In the genomic region with DNA sequence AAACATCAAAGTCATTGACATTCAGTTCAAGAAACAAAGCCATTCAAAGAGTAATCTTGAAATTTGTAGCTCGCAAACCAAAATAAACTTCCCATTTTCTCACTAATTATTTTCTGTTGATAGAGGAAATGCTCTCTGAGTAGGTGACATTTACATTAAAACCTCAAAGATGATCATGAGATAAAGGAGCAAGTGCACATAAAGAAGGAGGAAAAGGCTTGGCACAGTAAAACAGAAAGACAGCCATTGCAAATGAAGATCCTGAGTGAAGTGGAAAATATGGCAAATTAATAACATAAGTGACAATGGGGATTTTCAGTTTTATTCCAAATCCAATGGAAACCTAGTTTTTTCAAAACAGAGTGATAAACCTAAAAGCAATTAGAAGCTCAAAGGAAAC, we compare ENCODE assay signal across 2 cellular contexts.
TF ChIP-seq lines count a peak whose summit lies in the region.

No MANE protein-coding gene starts in this region.

TF ChIP-seq in HCT116, 20 proteins besides CTCF, POLR2A, EP300 and RAD21:
- TF ChIP-seq, protein P1, sequence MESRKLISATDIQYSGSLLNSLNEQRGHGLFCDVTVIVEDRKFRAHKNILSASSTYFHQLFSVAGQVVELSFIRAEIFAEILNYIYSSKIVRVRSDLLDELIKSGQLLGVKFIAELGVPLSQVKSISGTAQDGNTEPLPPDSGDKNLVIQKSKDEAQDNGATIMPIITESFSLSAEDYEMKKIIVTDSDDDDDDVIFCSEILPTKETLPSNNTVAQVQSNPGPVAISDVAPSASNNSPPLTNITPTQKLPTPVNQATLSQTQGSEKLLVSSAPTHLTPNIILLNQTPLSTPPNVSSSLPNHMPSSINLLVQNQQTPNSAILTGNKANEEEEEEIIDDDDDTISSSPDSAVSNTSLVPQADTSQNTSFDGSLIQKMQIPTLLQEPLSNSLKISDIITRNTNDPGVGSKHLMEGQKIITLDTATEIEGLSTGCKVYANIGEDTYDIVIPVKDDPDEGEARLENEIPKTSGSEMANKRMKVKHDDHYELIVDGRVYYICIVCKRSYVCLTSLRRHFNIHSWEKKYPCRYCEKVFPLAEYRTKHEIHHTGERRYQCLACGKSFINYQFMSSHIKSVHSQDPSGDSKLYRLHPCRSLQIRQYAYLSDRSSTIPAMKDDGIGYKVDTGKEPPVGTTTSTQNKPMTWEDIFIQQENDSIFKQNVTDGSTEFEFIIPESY (IDR thresholded peaks at IDR 0.05; ENCODE audit: extremely low read depth, insufficient replicate concordance, low read length): no peak
- TF ChIP-seq EZH2 (IDR thresholded peaks at IDR 0.05): no peak
- no peak for TF ChIP-seq YY1 (IDR thresholded peaks at IDR 0.05; ENCODE audit: extremely low read depth, insufficient replicate concordance, low read depth, low read length)
- no peak for TF ChIP-seq FOSL1 (IDR thresholded peaks at IDR 0.05; ENCODE audit: low read depth)

TF ChIP-seq in SK-N-SH treated with all-trans-retinoic acid at 6 μM for 48 hours, 23 proteins besides CTCF, POLR2A, EP300 and RAD21:
- TF ChIP-seq, protein P2, sequence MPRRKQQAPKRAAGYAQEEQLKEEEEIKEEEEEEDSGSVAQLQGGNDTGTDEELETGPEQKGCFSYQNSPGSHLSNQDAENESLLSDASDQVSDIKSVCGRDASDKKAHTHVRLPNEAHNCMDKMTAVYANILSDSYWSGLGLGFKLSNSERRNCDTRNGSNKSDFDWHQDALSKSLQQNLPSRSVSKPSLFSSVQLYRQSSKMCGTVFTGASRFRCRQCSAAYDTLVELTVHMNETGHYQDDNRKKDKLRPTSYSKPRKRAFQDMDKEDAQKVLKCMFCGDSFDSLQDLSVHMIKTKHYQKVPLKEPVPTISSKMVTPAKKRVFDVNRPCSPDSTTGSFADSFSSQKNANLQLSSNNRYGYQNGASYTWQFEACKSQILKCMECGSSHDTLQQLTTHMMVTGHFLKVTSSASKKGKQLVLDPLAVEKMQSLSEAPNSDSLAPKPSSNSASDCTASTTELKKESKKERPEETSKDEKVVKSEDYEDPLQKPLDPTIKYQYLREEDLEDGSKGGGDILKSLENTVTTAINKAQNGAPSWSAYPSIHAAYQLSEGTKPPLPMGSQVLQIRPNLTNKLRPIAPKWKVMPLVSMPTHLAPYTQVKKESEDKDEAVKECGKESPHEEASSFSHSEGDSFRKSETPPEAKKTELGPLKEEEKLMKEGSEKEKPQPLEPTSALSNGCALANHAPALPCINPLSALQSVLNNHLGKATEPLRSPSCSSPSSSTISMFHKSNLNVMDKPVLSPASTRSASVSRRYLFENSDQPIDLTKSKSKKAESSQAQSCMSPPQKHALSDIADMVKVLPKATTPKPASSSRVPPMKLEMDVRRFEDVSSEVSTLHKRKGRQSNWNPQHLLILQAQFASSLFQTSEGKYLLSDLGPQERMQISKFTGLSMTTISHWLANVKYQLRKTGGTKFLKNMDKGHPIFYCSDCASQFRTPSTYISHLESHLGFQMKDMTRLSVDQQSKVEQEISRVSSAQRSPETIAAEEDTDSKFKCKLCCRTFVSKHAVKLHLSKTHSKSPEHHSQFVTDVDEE (CRISPR knock-in tag; IDR thresholded peaks at IDR 0.05): no peak
- TF ChIP-seq ISL1 (CRISPR knock-in tag; IDR thresholded peaks at IDR 0.05) (no peak), ARNTL (CRISPR knock-in tag; IDR thresholded peaks at IDR 0.05; ENCODE audit: borderline replicate concordance, low read depth) (no peak), PPARA (CRISPR knock-in tag; IDR thresholded peaks at IDR 0.05; ENCODE audit: borderline replicate concordance) (no peak), GLIS3 (CRISPR knock-in tag; IDR thresholded peaks at IDR 0.05) (no peak), BACH2 (CRISPR knock-in tag; IDR thresholded peaks at IDR 0.05; ENCODE audit: borderline replicate concordance) (no peak), TOX (CRISPR knock-in tag; IDR thresholded peaks at IDR 0.05; ENCODE audit: borderline replicate concordance) (no peak), CSRNP3 (CRISPR knock-in tag; IDR thresholded peaks at IDR 0.05) (no peak), ZNF8 (CRISPR knock-in tag; IDR thresholded peaks at IDR 0.05) (no peak), OSR1 (CRISPR knock-in tag; IDR thresholded peaks at IDR 0.05) (no peak), CSDC2 (CRISPR knock-in tag; IDR thresholded peaks at IDR 0.05) (no peak), ZC3H10 (CRISPR knock-in tag; IDR thresholded peaks at IDR 0.05) (no peak), TCF4 (CRISPR knock-in tag; IDR thresholded peaks at IDR 0.05; ENCODE audit: borderline replicate concordance) (no peak)
- TF ChIP-seq, protein P3, sequence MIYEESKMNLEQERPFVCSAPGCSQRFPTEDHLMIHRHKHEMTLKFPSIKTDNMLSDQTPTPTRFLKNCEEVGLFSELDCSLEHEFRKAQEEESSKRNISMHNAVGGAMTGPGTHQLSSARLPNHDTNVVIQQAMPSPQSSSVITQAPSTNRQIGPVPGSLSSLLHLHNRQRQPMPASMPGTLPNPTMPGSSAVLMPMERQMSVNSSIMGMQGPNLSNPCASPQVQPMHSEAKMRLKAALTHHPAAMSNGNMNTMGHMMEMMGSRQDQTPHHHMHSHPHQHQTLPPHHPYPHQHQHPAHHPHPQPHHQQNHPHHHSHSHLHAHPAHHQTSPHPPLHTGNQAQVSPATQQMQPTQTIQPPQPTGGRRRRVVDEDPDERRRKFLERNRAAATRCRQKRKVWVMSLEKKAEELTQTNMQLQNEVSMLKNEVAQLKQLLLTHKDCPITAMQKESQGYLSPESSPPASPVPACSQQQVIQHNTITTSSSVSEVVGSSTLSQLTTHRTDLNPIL (CRISPR knock-in tag; IDR thresholded peaks at IDR 0.05; ENCODE audit: low read depth): no peak
TF ChIP-seq in SK-N-SH treated with all-trans-retinoic acid at 6 μM for 48 hours: peak in this region for 0.
